Comparison of ENCODE assay signal across 21 cellular contexts in genomic region chr12:31618228-31619025, GRCh38. TPM values are rescaled to one million over a fixed set of nuclear protein-coding genes. Genes with fewer than 3 reads are reported as not detected.
DNase-seq lines count a peak whose midpoint lies in the region; ATAC-seq and TF ChIP-seq lines count a peak whose summit lies in the region.
"Had no signal": no experiment of that assay in that cellular context is flagged by ENCODE, and none has a peak within 500 bp of the region (broad histone marks: within the 10 kb centered on the region; RNA-seq: fewer than 3 reads in every experiment).

No MANE protein-coding gene starts in this region.

- H3K9me3 ChIP-seq in MM.1S (replicated peaks; ENCODE audit: insufficient read depth, low read length): no peaks in the 10 kb centered on the region
- no peaks in the 10 kb centered on the region for H3K9me3 ChIP-seq in osteoblast (ENCODE audit: low read depth, low read length)
- no peaks in the 10 kb centered on the region for H3K9me3 ChIP-seq in esophagus muscularis mucosa
- H3K9me3 ChIP-seq: neutrophil, upper lobe of right lung had no signal

- no peaks in the 10 kb centered on the region for H3K9me3 Mint-ChIP-seq in MCF 10A (ENCODE audit: unreplicated experiment)
- H3K9me3 Mint-ChIP-seq: activated naive CD4-positive, alpha-beta T cell treated with anti-CD3 and anti-CD28 coated beads, Interleukin-2, amount 50 U/mL, for 72 hours had no signal

- H3K4me3 Mint-ChIP-seq in MCF 10A (ENCODE audit: unreplicated experiment): no peak overlapping the region

- POLR2A ChIA-PET in MCF 10A (lab: Yijun Ruan, JAX): no interaction called here

- TF ChIP-seq CTCF in MM.1S (IDR thresholded peaks at IDR 0.05; ENCODE audit: low read length): no peak
- no peak for TF ChIP-seq CTCF in cardiac fibroblast (IDR thresholded peaks at IDR 0.05; ENCODE audit: low read depth, low read length)
- TF ChIP-seq CTCF in osteoblast (IDR thresholded peaks at IDR 0.05; ENCODE audit: extremely low read depth, low read depth, low read length): no peak
- TF ChIP-seq CTCF in MCF 10A (IDR thresholded peaks at IDR 0.05; ENCODE audit: unreplicated experiment): no peak
- TF ChIP-seq CTCF in esophagus muscularis mucosa (IDR thresholded peaks at IDR 0.05): no peak

- no peak overlapping the region for H3K27ac Mint-ChIP-seq in MCF 10A (ENCODE audit: low read depth, unreplicated experiment)

- H3K27ac ChIP-seq in MM.1S (ENCODE audit: low read length) (no peak overlapping the region), osteoblast (ENCODE audit: low read depth, low read length) (no peak overlapping the region), esophagus muscularis mucosa (replicated peaks in 1 of 4) (no peak overlapping the region)
- H3K27ac ChIP-seq: foreskin keratinocyte, GM23248, neutrophil, upper lobe of right lung had no signal

- no peaks in the 10 kb centered on the region for H3K27me3 Mint-ChIP-seq in MCF 10A (ENCODE audit: insufficient read depth, unreplicated experiment)

- no peak for TF ChIP-seq EP300 in esophagus muscularis mucosa (IDR thresholded peaks at IDR 0.05)

- H3K9ac ChIP-seq in MM.1S (ENCODE audit: low read length): no peak overlapping the region
- H3K9ac ChIP-seq: GM23248 had no signal

- H2AFZ ChIP-seq in MM.1S (ENCODE audit: low read length) (no peak overlapping the region), osteoblast (ENCODE audit: low read length) (no peak overlapping the region)
- H2AFZ ChIP-seq: GM23248 had no signal

- no peak overlapping the region for H3K4me3 ChIP-seq in MM.1S (ENCODE audit: low read length)
- H3K4me3 ChIP-seq in cardiac fibroblast (replicated peaks in 1 of 2; ENCODE audit: low read depth in 2 of 2, low read length in 2 of 2): no peak overlapping the region
- no peak overlapping the region for H3K4me3 ChIP-seq in osteoblast (ENCODE audit: insufficient read depth, low read length)
- H3K4me3 ChIP-seq in esophagus muscularis mucosa: no peak overlapping the region
- H3K4me3 ChIP-seq: GM23248, upper lobe of right lung had no signal

- no peaks in the 10 kb centered on the region for H3F3A ChIP-seq in MM.1S (ENCODE audit: insufficient read depth, low read length)

- intact Hi-C loops in MCF 10A (cut with micrococcal nuclease): no loop called here
- intact Hi-C loops in esophagus muscularis mucosa (cut with DNase I): no loop called here

- ATAC-seq in HG02610 (IDR thresholded peaks at IDR 0.05; ENCODE audit: unreplicated experiment): no peak
- ATAC-seq: activated naive CD4-positive, alpha-beta T cell treated with anti-CD3 and anti-CD28 coated beads, Interleukin-2, amount 50 U/mL, for 72 hours; foreskin keratinocyte; upper lobe of right lung had no signal

- CTCF ChIA-PET in MCF 10A (lab: Yijun Ruan, JAX): no interaction called here

- no TSS peak for BruUV-seq in MCF 10A (replicated peaks; lab: Mats Ljungman, UMichigan)

- WGBS in esophagus muscularis mucosa: 87% methylated on average over 3 of the region's 3 CpGs

- H3K4me1 Mint-ChIP-seq in MCF 10A (ENCODE audit: insufficient read depth, unreplicated experiment): no peaks in the 10 kb centered on the region

- H3K4me1 ChIP-seq in MM.1S (ENCODE audit: low read length): peaks cover 7% of the 10 kb centered on the region; the same call in 1 of the 2 replicates
- H3K4me1 ChIP-seq in osteoblast (ENCODE audit: insufficient read depth, low read length): peaks cover 5% of the 10 kb centered on the region
- no peaks in the 10 kb centered on the region for H3K4me1 ChIP-seq in esophagus muscularis mucosa
- H3K4me1 ChIP-seq: foreskin keratinocyte, upper lobe of right lung had no signal

- peak; percentile 12 for DNase-seq in ELR (ENCODE audit: low read depth)
- no peak for DNase-seq in MM.1S
- peak; percentile 14 to 71 for DNase-seq in cardiac fibroblast (ENCODE audit: low read depth in 2 of 2)
- DNase-seq in osteoblast (ENCODE audit: insufficient read length, low spot score, missing footprints): peak; percentile 45
- no peak for DNase-seq in MCF 10A (ENCODE audit: unreplicated experiment)
- no peak for DNase-seq in esophagus muscularis mucosa (ENCODE audit: extremely low spot score)
- DNase-seq in OCI-M2 (lab: John Stamatoyannopoulos, UW; ENCODE audit: unreplicated experiment): no peak
- DNase-seq: AML-193, DND-41, foreskin keratinocyte, GM23248, hypothalamus, NCI-H1417 treated with DMSO at 0.1 percent for 48 hours, NCI-H2171, NCI-H526 treated with DMSO at 0.1 percent for 48 hours, retina, SW 1271, upper lobe of right lung had no signal

- H3K9me2 ChIP-seq in MM.1S (replicated peaks; ENCODE audit: insufficient read depth, low read length): no peaks in the 10 kb centered on the region

- peak overlapping the region; percentile 1; the same call in 1 of the 2 replicates for H3K4me2 ChIP-seq in MM.1S (ENCODE audit: low read depth, low read length)
- H3K4me2 ChIP-seq in osteoblast (ENCODE audit: insufficient read depth, low read length): peak overlapping the region; percentile 34

- no peak for TF ChIP-seq POLR2A in esophagus muscularis mucosa (IDR thresholded peaks at IDR 0.05; ENCODE audit: low read depth)

- H3K36me3 ChIP-seq in MM.1S (replicated peaks; ENCODE audit: insufficient read depth, low read length) (no peaks in the 10 kb centered on the region), osteoblast (ENCODE audit: insufficient read depth, low read length) (no peaks in the 10 kb centered on the region), esophagus muscularis mucosa (no peaks in the 10 kb centered on the region)
- H3K36me3 ChIP-seq: neutrophil, upper lobe of right lung had no signal

- H3K27me3 ChIP-seq in MM.1S (replicated peaks; ENCODE audit: insufficient read depth, low read length) (no peaks in the 10 kb centered on the region), osteoblast (ENCODE audit: insufficient read depth, low read length) (no peaks in the 10 kb centered on the region), esophagus muscularis mucosa (no peaks in the 10 kb centered on the region)
- H3K27me3 ChIP-seq: foreskin keratinocyte, neutrophil, upper lobe of right lung had no signal

- no peaks in the 10 kb centered on the region for H4K20me1 ChIP-seq in MM.1S (ENCODE audit: insufficient read depth, low read length)
- H4K20me1 ChIP-seq in osteoblast (ENCODE audit: insufficient read depth, low read length): no peaks in the 10 kb centered on the region

- H3K36me3 Mint-ChIP-seq in MCF 10A (ENCODE audit: insufficient read depth, unreplicated experiment): no peaks in the 10 kb centered on the region
- H3K36me3 Mint-ChIP-seq: activated naive CD4-positive, alpha-beta T cell treated with anti-CD3 and anti-CD28 coated beads, Interleukin-2, amount 50 U/mL, for 72 hours had no signal

- H3K79me2 ChIP-seq in MM.1S (ENCODE audit: low read length): no peaks in the 10 kb centered on the region
- H3K79me2 ChIP-seq in osteoblast (ENCODE audit: insufficient read depth, low read length): no peaks in the 10 kb centered on the region

RNA-seq across cellular contexts. Expression of gene DENND5B, which starts 27.5 kb away (rescaled TPM):
- total RNA-seq in osteoblast (18.8 and 25.6 TPM in 2 replicates), MCF 10A (2022) (18.6 and 26.7 TPM in 2 replicates), esophagus muscularis mucosa (10 to 100 TPM; 15.7 to 19.1 (median 18.5) TPM)

RNA-seq across cellular contexts. Expression of gene ETFBKMT, which starts 41.1 kb away (rescaled TPM):
- total RNA-seq in osteoblast (3.8 and 4.7 TPM in 2 replicates), MCF 10A (2022) (3.0 and 3.3 TPM in 2 replicates), esophagus muscularis mucosa (1 to 10 TPM in 3 of 4 donors, under 1 TPM in 1; 0.83 to 5.1 (median 2.9) TPM)

Comparison
In these comparisons a context has a peak if more than half of its experiments do, and no peak if none do; other contexts are left out.
1. DNase-seq: peak in ELR (single experiment), cardiac fibroblast (2 of 2) and osteoblast (single experiment); none in MM.1S (single experiment), MCF 10A (single experiment), esophagus muscularis mucosa (single experiment) and OCI-M2 (single experiment).